39 cellular contexts compared by ENCODE assay signal in the genomic region with DNA sequence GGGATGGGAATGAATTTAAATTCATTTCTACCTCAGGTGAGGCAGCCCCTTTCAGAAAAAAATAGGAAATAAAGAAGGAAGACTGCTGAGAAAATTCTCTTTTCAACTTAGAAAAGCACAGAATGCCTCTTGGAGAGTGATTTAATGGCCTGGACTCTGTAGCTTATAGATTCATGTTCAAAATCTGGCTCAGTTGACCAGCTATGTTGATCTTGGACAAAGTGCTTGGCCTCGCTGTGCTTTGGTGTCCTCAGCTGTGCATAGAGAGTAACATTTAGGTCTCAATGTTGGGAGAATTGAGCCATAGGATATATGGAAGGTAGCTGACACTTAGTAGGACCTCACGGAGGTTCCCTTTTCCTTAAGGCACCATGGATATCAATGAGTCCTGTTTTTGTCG. TPM values are rescaled to one million over a fixed set of nuclear protein-coding genes. Genes with fewer than 3 reads are reported as not detected.
"Had no signal": no experiment of that assay in that cellular context is flagged by ENCODE, and none has a peak within 500 bp of the region (broad histone marks: within the 10 kb centered on the region; RNA-seq: fewer than 3 reads in every experiment).

No MANE protein-coding gene starts in this region.

- H3K9ac ChIP-seq: KMS-11 had no signal

- H3K36me3 ChIP-seq: MG63 had no signal

- H3K27me3 ChIP-seq: MG63 had no signal

- H3K4me3 ChIP-seq: MG63 had no signal

- H3K4me2 ChIP-seq: KMS-11 had no signal

- DNase-seq: Karpas-422, Kasumi-1, MG63, MM.1S, MV-4-11, NCI-H1048, NCI-H1092, NCI-H1092 treated with DMSO at 0.1 percent for 48 hours, NCI-H1105, NCI-H1105 treated with DMSO at 0.1 percent for 48 hours, NCI-H1417, NCI-H1417 treated with DMSO at 0.1 percent for 48 hours, NCI-H1436, NCI-H1436 treated with DMSO at 0.1 percent for 48 hours, NCI-H146, NCI-H1694, NCI-H1694 treated with DMSO at 0.1 percent for 48 hours, NCI-H187, NCI-H187 treated with DMSO at 0.1 percent for 48 hours, NCI-H1930, NCI-H2029, NCI-H2029 treated with DMSO at 0.1 percent for 48 hours, NCI-H2081, NCI-H2081 treated with DMSO at 0.1 percent for 48 hours, NCI-H2107, NCI-H2171, NCI-H2171 treated with DMSO at 0.1 percent for 48 hours, NCI-H2227 treated with DMSO at 0.1 percent for 48 hours, NCI-H226, NCI-H345, NCI-H446, NCI-H446 treated with DMSO at 0.1 percent for 48 hours, NCI-H510A, NCI-H510A treated with DMSO at 0.1 percent for 48 hours, NCI-H524 had no signal

- H3K9me3 ChIP-seq: MG63 had no signal

- H3K27ac ChIP-seq: KMS-11 had no signal

RNA-seq across cellular contexts. Expression of gene SFRP2, which starts 49.7 kb away (rescaled TPM):
- total RNA-seq: LHCN-M2, MCF 10A, NCI-H460 had no signal
